Comparison of ENCODE assay signal across 10 cellular contexts in the genomic region with DNA sequence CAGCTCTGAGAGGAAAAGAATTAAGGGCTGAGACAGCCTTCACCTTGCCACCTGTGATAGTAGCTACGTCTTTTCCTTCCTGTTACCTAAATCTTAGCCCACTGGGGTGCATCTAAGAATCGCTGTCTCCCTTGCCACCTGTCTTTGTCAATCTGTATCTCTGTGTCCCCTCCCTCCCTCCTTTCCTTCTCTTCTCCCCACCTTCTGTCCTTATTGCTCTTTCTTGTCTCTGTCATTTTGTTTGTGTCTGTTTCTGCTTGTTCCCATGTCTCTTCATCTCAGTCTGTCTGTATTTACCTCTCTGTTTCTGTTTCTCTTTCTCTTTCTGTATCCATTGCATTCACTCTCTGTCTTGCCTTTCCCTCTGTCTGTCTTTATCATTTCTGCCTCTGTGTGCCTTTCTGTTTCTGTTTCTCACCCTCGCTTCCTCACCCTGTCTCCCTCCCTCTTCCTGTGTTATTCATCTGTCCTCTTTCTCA. TPM values are rescaled to one million over a fixed set of nuclear protein-coding genes. Genes with fewer than 3 reads are reported as not detected.
DNase-seq lines count a peak whose midpoint lies in the region; ATAC-seq, FAIRE-seq and TF ChIP-seq lines count a peak whose summit lies in the region.
"Had no signal": no experiment of that assay in that cellular context is flagged by ENCODE, and none has a peak within 500 bp of the region (broad histone marks: within the 10 kb centered on the region; RNA-seq: fewer than 3 reads in every experiment).

No MANE protein-coding gene starts in this region.

- POLR2A ChIA-PET in HepG2 (lab: Yijun Ruan, JAX) = no interaction called here

- peak overlapping the region; percentile 32; the same call in 1 of the 2 replicates for H3K4me2 ChIP-seq in DND-41 (ENCODE audit: insufficient read depth, low read length)
- H3K4me2 ChIP-seq in HepG2 (ENCODE audit: low read depth, low read length) = no peak overlapping the region

- H3K9me3 ChIP-seq in DND-41 (ENCODE audit: insufficient read depth, low read length, severe bottlenecking) = no peaks in the 10 kb centered on the region
- H3K9me3 ChIP-seq in vagina = no peaks in the 10 kb centered on the region
- peaks cover 7% of the 10 kb centered on the region for H3K9me3 ChIP-seq in HepG2 (ENCODE audit: low read length)

- TF ChIP-seq POLR2A in vagina (IDR thresholded peaks at IDR 0.05) (no peak), HepG2 (IDR thresholded peaks at IDR 0.05; ENCODE audit: insufficient read depth in 1 of 2, low read depth in 2 of 2, low read length in 2 of 2) (no peak)

- in situ Hi-C loops in HepG2 (cut with HindIII; ENCODE audit: extremely low pct_ligation_motif_present, low pct_unique_long_range_greater_than_20kb) = no loop called here

- no peaks in the 10 kb centered on the region for H3K9me3 Mint-ChIP-seq in activated naive CD8-positive, alpha-beta T cell (ENCODE audit: low read depth)

- TF ChIP-seq CTCF in DND-41 (IDR thresholded peaks at IDR 0.05; ENCODE audit: borderline replicate concordance, extremely low read depth, low read length, poor library complexity, severe bottlenecking) = no peak
- no peak for TF ChIP-seq CTCF in vagina (IDR thresholded peaks at IDR 0.05)
- no peak for TF ChIP-seq CTCF in HepG2 (CRISPR knock-in tag; IDR thresholded peaks at IDR 0.05)

- H3K36me3 ChIP-seq in DND-41 (ENCODE audit: insufficient read depth, low read length) = no peaks in the 10 kb centered on the region
- peaks cover 0 to 5% of the 10 kb centered on the region in 2 donors for H3K36me3 ChIP-seq in vagina
- no peaks in the 10 kb centered on the region; a peak in 1 of 5 replicates for H3K36me3 ChIP-seq in HepG2 (replicated peaks in 1 of 2; ENCODE audit: control insufficient read depth in 1 of 2, insufficient read depth in 2 of 2, low read length in 2 of 2)

- no peak for TF ChIP-seq EP300 in HepG2 (IDR thresholded peaks at IDR 0.05; ENCODE audit: low read depth in 2 of 2, low read length in 2 of 2)
- TF ChIP-seq EP300 in HepG2 (CRISPR knock-in tag; IDR thresholded peaks at IDR 0.05; ENCODE audit: borderline replicate concordance) = no peak

- H3K4me1 Mint-ChIP-seq in activated naive CD8-positive, alpha-beta T cell (ENCODE audit: low read depth) = peaks cover 18% of the 10 kb centered on the region

- H3K27ac ChIP-seq in DND-41 (ENCODE audit: low read length) (no peak overlapping the region), vagina (no peak overlapping the region), HepG2 (ENCODE audit: extremely low read length, insufficient read depth, low read length) (no peak overlapping the region)

- DNase-seq in DND-41 = no peak
- no peak for DNase-seq in vagina (ENCODE audit: extremely low spot score in 2 of 2)
- no peak for DNase-seq in NCI-H2107 (lab: John Stamatoyannopoulos, UW)
- DNase-seq in DMS 273 treated with DMSO at 0.1 percent for 48 hours (lab: John Stamatoyannopoulos, UW) = no peak
- no peak for DNase-seq in HepG2 (ENCODE audit: low spot score)

- no peak for FAIRE-seq in HepG2 (lab: Jason Lieb, UNC)

- H2AFZ ChIP-seq in DND-41 (ENCODE audit: low read depth, low read length) (no peak overlapping the region), HepG2 (ENCODE audit: low read length) (no peak overlapping the region)

- peak overlapping the region; percentile 56 for H3K27ac Mint-ChIP-seq in activated naive CD8-positive, alpha-beta T cell

- WGBS in HepG2 (ENCODE audit: low lambda C conversion rate) = 37% methylated on average over 3 of the region's 3 CpGs

- H3K9ac ChIP-seq in DND-41 (ENCODE audit: low read depth, low read length) = no peak overlapping the region
- H3K9ac ChIP-seq in HepG2 (ENCODE audit: insufficient read depth, low read depth, low read length) = no peak overlapping the region

- CTCF ChIA-PET in HepG2 (lab: Yijun Ruan, JAX; ENCODE audit: low intra/inter-chr PET ratio, low total read pairs) = no interaction called here

- intact Hi-C loops in vagina (cut with DNase I) = no loop called here
- intact Hi-C loops in HepG2 (cut with micrococcal nuclease; ENCODE audit: unreplicated experiment) = no loop called here

- peaks cover 2% of the 10 kb centered on the region for H3K27me3 Mint-ChIP-seq in activated naive CD8-positive, alpha-beta T cell

- H3K4me1 ChIP-seq in DND-41 (ENCODE audit: insufficient read depth, low read length) = no peaks in the 10 kb centered on the region
- no peaks in the 10 kb centered on the region for H3K4me1 ChIP-seq in vagina
- no peaks in the 10 kb centered on the region for H3K4me1 ChIP-seq in HepG2 (ENCODE audit: insufficient read depth, low read length)

- ATAC-seq in DND-41 (ENCODE audit: insufficient read depth, low read depth) (peak; percentile 58), GM19395 (IDR thresholded peaks at IDR 0.05; ENCODE audit: unreplicated experiment) (peak; percentile 97), HG03064 (IDR thresholded peaks at IDR 0.05; ENCODE audit: low read depth, unreplicated experiment) (peak; percentile 89), HepG2 (no peak)
- ATAC-seq: sciatic nerve, SK-N-SH treated with all-trans-retinoic acid at 6 μM for 48 hours had no signal

- BruUV-seq in HepG2 (replicated peaks; lab: Mats Ljungman, UMichigan) = no TSS peak

- H3K4me3 ChIP-seq in DND-41 (ENCODE audit: low read depth in 1 of 2, low read length in 2 of 2) = no peak overlapping the region
- H3K4me3 ChIP-seq in vagina = no peak overlapping the region
- no peak overlapping the region for H3K4me3 ChIP-seq in HepG2 (replicated peaks in 1 of 3; ENCODE audit: insufficient read depth in 1 of 3, low read depth in 2 of 3, low read length in 3 of 3)

- TF ChIP-seq RAD21 in HepG2 (CRISPR knock-in tag; IDR thresholded peaks at IDR 0.05) = no peak

- H3K27me3 ChIP-seq in DND-41 (ENCODE audit: insufficient read depth, low read length, poor library complexity) (peaks cover 13% of the 10 kb centered on the region), vagina (no peaks in the 10 kb centered on the region), HepG2 (ENCODE audit: control insufficient read depth in 1 of 2, insufficient read depth in 2 of 2, low read length in 2 of 2) (no peaks in the 10 kb centered on the region)

- peak overlapping the region; percentile 80 for H3K4me3 Mint-ChIP-seq in activated naive CD8-positive, alpha-beta T cell

- no peaks in the 10 kb centered on the region for H3K36me3 Mint-ChIP-seq in activated naive CD8-positive, alpha-beta T cell

- H3K79me2 ChIP-seq in DND-41 (ENCODE audit: insufficient read depth, low read length) = no peaks in the 10 kb centered on the region
- H3K79me2 ChIP-seq in HepG2 (ENCODE audit: insufficient read depth, low read length) = no peaks in the 10 kb centered on the region

- no peaks in the 10 kb centered on the region for H4K20me1 ChIP-seq in DND-41 (ENCODE audit: insufficient read depth, low read length)
- no peaks in the 10 kb centered on the region for H4K20me1 ChIP-seq in HepG2 (ENCODE audit: insufficient read depth, low read length)

TF ChIP-seq in HepG2, 621 proteins besides CTCF, POLR2A, EP300 and RAD21 (continues in another document):
- TF ChIP-seq, protein P1, sequence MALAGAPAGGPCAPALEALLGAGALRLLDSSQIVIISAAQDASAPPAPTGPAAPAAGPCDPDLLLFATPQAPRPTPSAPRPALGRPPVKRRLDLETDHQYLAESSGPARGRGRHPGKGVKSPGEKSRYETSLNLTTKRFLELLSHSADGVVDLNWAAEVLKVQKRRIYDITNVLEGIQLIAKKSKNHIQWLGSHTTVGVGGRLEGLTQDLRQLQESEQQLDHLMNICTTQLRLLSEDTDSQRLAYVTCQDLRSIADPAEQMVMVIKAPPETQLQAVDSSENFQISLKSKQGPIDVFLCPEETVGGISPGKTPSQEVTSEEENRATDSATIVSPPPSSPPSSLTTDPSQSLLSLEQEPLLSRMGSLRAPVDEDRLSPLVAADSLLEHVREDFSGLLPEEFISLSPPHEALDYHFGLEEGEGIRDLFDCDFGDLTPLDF (CRISPR knock-in tag; IDR thresholded peaks at IDR 0.05) = no peak

RNA-seq across cellular contexts. Expression of a gene that starts 30.2 kb away (rescaled TPM):
- total RNA-seq in vagina = 9.8 TPM
- 0.24 and 0.27 TPM in 2 replicates for total RNA-seq in HepG2 (2016; rRNA removed; fragmentation: Illumina TruSeq; extraction: Trizol)
- 0.20 and 0.26 TPM in 2 replicates for total RNA-seq in HepG2 (2016; cell fraction: cytosol; rRNA removed; fragmentation: Illumina TruSeq; extraction: Trizol; ENCODE audit: low read depth)
- 0.16 and 0.17 TPM in 2 replicates for total RNA-seq in HepG2 (2016; cell fraction: insoluble cytoplasmic fraction; rRNA removed; fragmentation: Illumina TruSeq; extraction: Trizol)
- total RNA-seq in HepG2 (2016; cell fraction: membrane; rRNA removed; fragmentation: Illumina TruSeq; extraction: Trizol) = 0.21 and 0.22 TPM in 2 replicates
- 0.91 and 1.7 TPM in 2 replicates for total RNA-seq in HepG2 (2016; cell fraction: nucleus; rRNA removed; fragmentation: Illumina TruSeq; extraction: Trizol)
- polyA plus RNA-seq in HepG2 (2011; rRNA removed) = 1.7 and 2.3 TPM in 2 replicates
- 0.86 and 1.2 TPM in 2 replicates for polyA plus RNA-seq in HepG2 (2011; cell fraction: cytosol; rRNA removed)
- polyA plus RNA-seq in HepG2 (2011; cell fraction: nucleus; rRNA removed) = 3.5 and 5.4 TPM in 2 replicates
- 0.73 and 0.93 TPM in 2 replicates for polyA plus RNA-seq in HepG2 (2012)
- polyA plus RNA-seq in HepG2 (2016; cell fraction: cytosol; fragmentation: Illumina TruSeq; extraction: Trizol; ENCODE audit: low read depth) = 0.02 and 0.07 TPM in 2 replicates
- polyA plus RNA-seq in HepG2 (2016; cell fraction: insoluble cytoplasmic fraction; fragmentation: Illumina TruSeq; extraction: Trizol; ENCODE audit: low read depth) = 0.11 and 0.12 TPM in 2 replicates
- polyA plus RNA-seq in HepG2 (2016; cell fraction: membrane; fragmentation: Illumina TruSeq; extraction: Trizol; ENCODE audit: low read depth) = 0.11 and 0.16 TPM in 2 replicates
- 0.73 and 0.85 TPM in 2 replicates for polyA plus RNA-seq in HepG2 (2016; cell fraction: nucleus; fragmentation: Illumina TruSeq; extraction: Trizol; ENCODE audit: insufficient read depth, low read depth)
- 3.2 and 9.4 TPM in 2 replicates for polyA minus RNA-seq in HepG2 (2011; rRNA and poly(A)+ RNA removed; ENCODE audit: low replicate concordance)
- polyA minus RNA-seq in HepG2 (2011; cell fraction: cytosol; rRNA and poly(A)+ RNA removed) = 0.44 and 1.9 TPM in 2 replicates
- 12.4 and 13.1 TPM in 2 replicates for polyA minus RNA-seq in HepG2 (2011; cell fraction: nucleus; rRNA and poly(A)+ RNA removed)
